ENCODE assay signal across 1 cellular context in genomic region chr1:19445417-19446342, GRCh38.
TF ChIP-seq lines count a peak whose summit lies in the region.

No MANE protein-coding gene starts in this region.

TF ChIP-seq in GM23338, 12 proteins besides CTCF, POLR2A, EP300 and RAD21 (continued from another document):
- TF ChIP-seq, protein P1, sequence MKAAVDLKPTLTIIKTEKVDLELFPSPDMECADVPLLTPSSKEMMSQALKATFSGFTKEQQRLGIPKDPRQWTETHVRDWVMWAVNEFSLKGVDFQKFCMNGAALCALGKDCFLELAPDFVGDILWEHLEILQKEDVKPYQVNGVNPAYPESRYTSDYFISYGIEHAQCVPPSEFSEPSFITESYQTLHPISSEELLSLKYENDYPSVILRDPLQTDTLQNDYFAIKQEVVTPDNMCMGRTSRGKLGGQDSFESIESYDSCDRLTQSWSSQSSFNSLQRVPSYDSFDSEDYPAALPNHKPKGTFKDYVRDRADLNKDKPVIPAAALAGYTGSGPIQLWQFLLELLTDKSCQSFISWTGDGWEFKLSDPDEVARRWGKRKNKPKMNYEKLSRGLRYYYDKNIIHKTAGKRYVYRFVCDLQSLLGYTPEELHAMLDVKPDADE (IDR thresholded peaks at IDR 0.05) = no peak
TF ChIP-seq in GM23338: peak in this region for 0.
